11 cellular contexts compared by ENCODE assay signal in the genomic region with DNA sequence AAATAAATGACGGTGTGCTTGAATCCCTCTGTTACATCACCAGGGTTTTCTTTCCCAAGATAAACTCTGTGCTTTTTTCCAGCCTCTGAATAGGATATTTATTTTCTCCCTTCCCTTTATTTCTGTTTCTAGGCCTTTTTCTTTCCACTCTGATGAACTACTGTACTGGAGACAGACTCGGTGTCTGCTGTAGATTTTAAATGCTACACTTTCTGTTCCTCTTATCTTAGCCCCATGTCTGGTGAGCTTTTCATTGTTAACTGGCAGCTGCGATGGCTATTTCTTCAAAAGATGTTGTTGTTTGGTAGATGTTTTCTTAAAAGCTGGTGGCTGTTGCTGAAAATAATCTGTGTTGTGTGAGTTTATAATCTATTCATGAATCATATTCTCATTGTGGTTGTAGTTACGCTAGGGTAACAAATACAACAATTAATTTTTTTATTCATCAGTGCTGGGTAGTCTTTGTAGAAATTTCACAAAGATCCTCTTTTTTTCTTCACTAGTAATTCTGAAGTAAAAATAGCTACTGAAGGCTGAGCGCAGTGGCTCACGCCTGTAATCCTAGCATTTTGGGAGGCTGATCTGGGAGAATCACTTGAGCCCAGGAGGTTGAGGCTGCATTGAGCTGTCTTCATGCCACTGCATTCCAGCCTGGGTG. TPM values are rescaled to one million over a fixed set of nuclear protein-coding genes. Genes with fewer than 3 reads are reported as not detected.
DNase-seq lines count a peak whose midpoint lies in the region; ATAC-seq, FAIRE-seq and TF ChIP-seq lines count a peak whose summit lies in the region.
"Had no signal": no experiment of that assay in that cellular context is flagged by ENCODE, and none has a peak within 500 bp of the region (broad histone marks: within the 10 kb centered on the region; RNA-seq: fewer than 3 reads in every experiment).

No MANE protein-coding gene starts in this region.

- intact Hi-C loops in tibial artery (cut with DNase I; ENCODE audit: low total_unique reads): no loop called here

- H3K9me3 ChIP-seq in BE2C (no peaks in the 10 kb centered on the region), tibial artery (no peaks in the 10 kb centered on the region)

- H3K4me1 ChIP-seq in BE2C (no peaks in the 10 kb centered on the region), tibial artery (peaks cover 0 to 29% (median 5%) of the 10 kb centered on the region in 4 donors)

- TF ChIP-seq CTCF in BE2C (IDR thresholded peaks at IDR 0.05; ENCODE audit: low read depth, low read length) (no peak), tibial artery (IDR thresholded peaks at IDR 0.05) (no peak)

- H3K27ac ChIP-seq in tibial artery: no peak overlapping the region
- H3K27ac ChIP-seq: WERI-Rb-1 had no signal

- H3K36me3 ChIP-seq in BE2C (peaks cover 13% of the 10 kb centered on the region), tibial artery (peaks cover 5 to 26% (median 16%) of the 10 kb centered on the region in 3 donors)

- H3K27me3 ChIP-seq in BE2C: no peaks in the 10 kb centered on the region
- H3K27me3 ChIP-seq in tibial artery: no peaks in the 10 kb centered on the region

- no peak for FAIRE-seq in HTR-8/SVneo (lab: Jason Lieb, UNC)

- ATAC-seq in GM18502 (IDR thresholded peaks at IDR 0.05; ENCODE audit: poor library complexity, unreplicated experiment): peak; percentile 86
- ATAC-seq in GM21529 (IDR thresholded peaks at IDR 0.05; ENCODE audit: unreplicated experiment): peak; percentile 89
- ATAC-seq in HG03460 (IDR thresholded peaks at IDR 0.05; ENCODE audit: unreplicated experiment): peak; percentile 67
- ATAC-seq: HCT116 had no signal

- DNase-seq in globus pallidus (ENCODE audit: low spot score) (peak; percentile 42), BE2C (no peak), tibial artery (no peak), HTR-8/SVneo (ENCODE audit: insufficient read length, low spot score) (no peak)
- DNase-seq in activated naive CD4-positive, alpha-beta T cell treated with Interleukin-2 at 50 U/mL for 16 hours: no peak
- DNase-seq: WERI-Rb-1 had no signal

- no peak overlapping the region for H3K4me3 ChIP-seq in BE2C (ENCODE audit: low read depth, low read length)
- H3K4me3 ChIP-seq in tibial artery: no peak overlapping the region

RNA-seq across cellular contexts. Expression of gene SCAANT1, which starts 15.6 kb away (rescaled TPM):
- not detected for polyA plus RNA-seq in BE2C (2012; ENCODE audit: insufficient read depth, insufficient read length, low read depth)
- polyA plus RNA-seq: neural cell had no signal
